8 cellular contexts compared by ENCODE assay signal in the genomic region with DNA sequence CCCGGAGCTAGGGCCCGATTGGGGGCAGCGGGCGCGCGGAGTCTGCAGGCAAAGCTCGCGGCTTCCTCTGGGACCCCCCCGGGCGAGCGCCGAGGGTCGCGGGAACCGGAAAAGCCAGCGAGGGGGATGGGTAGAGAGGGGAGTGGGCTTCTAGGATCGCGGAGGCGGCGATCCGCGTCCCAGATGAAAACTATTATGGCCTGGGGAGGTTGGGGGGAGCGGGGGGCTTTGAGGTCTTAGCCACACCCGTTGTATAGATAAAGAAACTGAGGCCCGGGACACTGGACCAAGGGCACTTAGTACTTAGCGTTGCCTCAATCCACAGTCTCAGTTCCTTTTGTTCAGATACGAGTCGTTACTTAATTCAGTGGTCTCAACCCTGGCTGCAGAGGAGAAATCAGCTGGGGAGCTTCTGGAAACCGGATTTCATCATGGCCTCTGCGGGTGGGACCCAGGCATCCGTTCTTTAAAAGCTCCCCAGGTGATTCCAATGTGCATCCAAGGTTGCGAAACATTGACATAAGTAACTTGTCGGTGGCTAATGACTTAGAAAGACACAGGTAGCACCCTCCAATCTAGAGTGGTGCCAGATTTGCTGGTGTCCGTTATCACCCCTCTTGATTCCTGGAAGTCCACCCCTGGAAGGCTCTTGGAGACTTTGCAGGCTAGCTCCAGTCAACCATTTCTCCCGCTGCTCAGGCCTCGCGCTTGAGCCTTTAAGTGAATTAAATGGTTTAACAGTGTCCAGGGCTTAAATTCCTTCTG.
DNase-seq lines count a peak whose midpoint lies in the region; ATAC-seq and TF ChIP-seq lines count a peak whose summit lies in the region.

No MANE protein-coding gene starts in this region.

- DNase-seq in esophagus squamous epithelium (lab: John Stamatoyannopoulos, UW) (no peak), KBM-7 (no peak)

- in situ Hi-C loops in KBM-7 (cut with MboI; ENCODE audit: low pct_unique_long_range_greater_than_20kb, low sequenced_read_pairs): no loop called here

- H3K4me1 ChIP-seq in OCI-LY1 (ENCODE audit: insufficient read depth, low read length, severe bottlenecking) (no peaks in the 10 kb centered on the region), esophagus squamous epithelium (peaks cover 0 to 16% (median 5%) of the 10 kb centered on the region in 3 donors), rectal smooth muscle tissue (ENCODE audit: control insufficient read depth, insufficient read depth, low read length) (no peaks in the 10 kb centered on the region)

- H3K27ac ChIP-seq in OCI-LY1 (ENCODE audit: low read depth, low read length, poor library complexity, severe bottlenecking) (no peak overlapping the region), esophagus squamous epithelium (peak overlapping the region in 2 of 4 donors; percentile 62 to 64), rectal smooth muscle tissue (ENCODE audit: low read depth, low read length) (no peak overlapping the region)

- H3K9me2 ChIP-seq in OCI-LY1 (ENCODE audit: low read depth, low read length): no peaks in the 10 kb centered on the region

- TF ChIP-seq POLR2A in esophagus squamous epithelium (IDR thresholded peaks at IDR 0.05): no peak

- H4K20me1 ChIP-seq in OCI-LY1 (ENCODE audit: insufficient read depth, low read length): no peaks in the 10 kb centered on the region

- intact Hi-C loops in esophagus squamous epithelium (cut with DNase I): no loop called here

- H3F3A ChIP-seq in OCI-LY1 (ENCODE audit: insufficient read depth, low read length): no peaks in the 10 kb centered on the region

- WGBS in esophagus squamous epithelium, 2 donors: 25 to 48% methylated on average over 6 to 14 of the region's 37 CpGs

- no peaks in the 10 kb centered on the region for H3K79me2 ChIP-seq in OCI-LY1 (ENCODE audit: insufficient read depth, low read length)

- H3K27me3 ChIP-seq in OCI-LY1 (ENCODE audit: insufficient read depth, low read length) (no peaks in the 10 kb centered on the region), esophagus squamous epithelium (peaks cover 0 to 17% (median 1%) of the 10 kb centered on the region in 4 donors), rectal smooth muscle tissue (ENCODE audit: control insufficient read depth, insufficient read depth, low read length) (peaks cover 4% of the 10 kb centered on the region)

- no peak for ATAC-seq in HG03097 (IDR thresholded peaks at IDR 0.05; ENCODE audit: low FRiP score, unreplicated experiment)
- ATAC-seq in GM18907 (IDR thresholded peaks at IDR 0.05; ENCODE audit: unreplicated experiment): no peak
- ATAC-seq in HG03378 (IDR thresholded peaks at IDR 0.05; ENCODE audit: unreplicated experiment): no peak

- H3K4me2 ChIP-seq in OCI-LY1 (ENCODE audit: low read length): peak overlapping the region; percentile 52; the same call in 1 of the 2 replicates

- peak overlapping the region; percentile 53; the same call in 1 of the 2 replicates for H3K4me3 ChIP-seq in GM08714 (ENCODE audit: low read length)
- H3K4me3 ChIP-seq in OCI-LY1 (ENCODE audit: low read depth, low read length, poor library complexity, severe bottlenecking): peak overlapping the region; percentile 51
- peak overlapping the region; percentile 47 to 66 (median 56) for H3K4me3 ChIP-seq in esophagus squamous epithelium
- peak overlapping the region; percentile 59 for H3K4me3 ChIP-seq in rectal smooth muscle tissue (ENCODE audit: low read length)

- no peaks in the 10 kb centered on the region for H3K9me3 ChIP-seq in OCI-LY1 (ENCODE audit: low read length)
- no peaks in the 10 kb centered on the region for H3K9me3 ChIP-seq in esophagus squamous epithelium

- no peaks in the 10 kb centered on the region for H3K36me3 ChIP-seq in OCI-LY1 (ENCODE audit: insufficient read depth, low read length)
- H3K36me3 ChIP-seq in esophagus squamous epithelium: no peaks in the 10 kb centered on the region
- H3K36me3 ChIP-seq in rectal smooth muscle tissue (ENCODE audit: control insufficient read depth, insufficient read depth, low read length): no peaks in the 10 kb centered on the region

- H3K9ac ChIP-seq in OCI-LY1 (ENCODE audit: low read length) (no peak overlapping the region), rectal smooth muscle tissue (ENCODE audit: low read length) (no peak overlapping the region)

- no peak for TF ChIP-seq CTCF in OCI-LY1 (IDR thresholded peaks at IDR 0.05; ENCODE audit: low read length)
- TF ChIP-seq CTCF in esophagus squamous epithelium (IDR thresholded peaks at IDR 0.05): no peak

- H2AFZ ChIP-seq in OCI-LY1 (ENCODE audit: low read length): no peak overlapping the region
